1 cellular context compared by ENCODE assay signal in the genomic region with DNA sequence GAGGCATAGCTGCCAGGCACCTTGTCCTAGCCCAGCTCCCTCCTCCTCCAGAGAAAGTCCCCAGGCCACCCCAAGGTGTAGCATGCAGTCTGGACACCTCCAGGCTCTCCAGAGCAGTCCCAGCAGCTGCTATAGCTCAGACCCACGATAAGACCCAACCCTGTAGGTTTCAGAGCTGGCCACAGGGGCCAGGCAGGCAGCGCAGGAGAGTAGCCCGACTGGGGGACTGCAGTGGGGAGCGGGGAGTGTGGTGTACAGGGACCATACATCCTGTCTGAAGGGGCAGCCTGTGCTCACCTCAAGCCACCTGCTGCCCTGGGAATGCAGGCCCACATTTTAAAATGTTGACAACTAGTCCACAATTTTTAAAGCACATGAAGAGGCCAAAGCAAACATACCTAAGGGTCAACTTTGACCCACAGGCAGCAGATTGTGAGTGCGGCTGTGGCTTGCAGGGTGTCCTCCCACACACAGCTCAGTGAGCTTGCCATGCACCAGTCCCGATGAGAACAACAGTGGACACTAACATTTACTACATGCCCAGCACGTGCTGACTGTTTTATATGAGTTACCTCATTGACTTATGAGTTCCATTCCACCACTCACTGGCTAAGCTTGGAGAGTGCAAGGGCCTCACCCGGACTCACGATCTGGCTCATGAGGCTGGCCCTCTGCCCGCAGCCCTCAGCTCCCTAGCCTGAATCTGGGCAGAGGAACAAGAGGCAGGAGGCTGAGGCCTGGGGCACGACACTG.
TF ChIP-seq lines count a peak whose summit lies in the region.

No MANE protein-coding gene starts in this region.

TF ChIP-seq in HepG2, 621 proteins besides CTCF, POLR2A, EP300 and RAD21 (continued from another document and continues in another):
- TF ChIP-seq, protein P1, sequence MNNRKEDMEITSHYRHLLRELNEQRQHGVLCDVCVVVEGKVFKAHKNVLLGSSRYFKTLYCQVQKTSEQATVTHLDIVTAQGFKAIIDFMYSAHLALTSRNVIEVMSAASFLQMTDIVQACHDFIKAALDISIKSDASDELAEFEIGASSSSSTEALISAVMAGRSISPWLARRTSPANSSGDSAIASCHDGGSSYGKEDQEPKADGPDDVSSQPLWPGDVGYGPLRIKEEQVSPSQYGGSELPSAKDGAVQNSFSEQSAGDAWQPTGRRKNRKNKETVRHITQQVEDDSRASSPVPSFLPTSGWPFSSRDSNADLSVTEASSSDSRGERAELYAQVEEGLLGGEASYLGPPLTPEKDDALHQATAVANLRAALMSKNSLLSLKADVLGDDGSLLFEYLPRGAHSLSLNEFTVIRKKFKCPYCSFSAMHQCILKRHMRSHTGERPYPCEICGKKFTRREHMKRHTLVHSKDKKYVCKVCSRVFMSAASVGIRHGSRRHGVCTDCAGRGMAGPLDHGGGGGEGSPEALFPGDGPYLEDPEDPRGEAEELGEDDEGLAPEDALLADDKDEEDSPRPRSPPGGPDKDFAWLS (CRISPR knock-in tag; IDR thresholded peaks at IDR 0.05; ENCODE audit: borderline replicate concordance) = no peak
- no peak for TF ChIP-seq EZH2 (conservative IDR thresholded peaks at IDR 0.05; ENCODE audit: low read depth, low read length)
- TF ChIP-seq, protein P2, sequence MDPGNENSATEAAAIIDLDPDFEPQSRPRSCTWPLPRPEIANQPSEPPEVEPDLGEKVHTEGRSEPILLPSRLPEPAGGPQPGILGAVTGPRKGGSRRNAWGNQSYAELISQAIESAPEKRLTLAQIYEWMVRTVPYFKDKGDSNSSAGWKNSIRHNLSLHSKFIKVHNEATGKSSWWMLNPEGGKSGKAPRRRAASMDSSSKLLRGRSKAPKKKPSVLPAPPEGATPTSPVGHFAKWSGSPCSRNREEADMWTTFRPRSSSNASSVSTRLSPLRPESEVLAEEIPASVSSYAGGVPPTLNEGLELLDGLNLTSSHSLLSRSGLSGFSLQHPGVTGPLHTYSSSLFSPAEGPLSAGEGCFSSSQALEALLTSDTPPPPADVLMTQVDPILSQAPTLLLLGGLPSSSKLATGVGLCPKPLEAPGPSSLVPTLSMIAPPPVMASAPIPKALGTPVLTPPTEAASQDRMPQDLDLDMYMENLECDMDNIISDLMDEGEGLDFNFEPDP (CRISPR knock-in tag; conservative IDR thresholded peaks at IDR 0.05) = no peak
- TF ChIP-seq, protein P3, sequence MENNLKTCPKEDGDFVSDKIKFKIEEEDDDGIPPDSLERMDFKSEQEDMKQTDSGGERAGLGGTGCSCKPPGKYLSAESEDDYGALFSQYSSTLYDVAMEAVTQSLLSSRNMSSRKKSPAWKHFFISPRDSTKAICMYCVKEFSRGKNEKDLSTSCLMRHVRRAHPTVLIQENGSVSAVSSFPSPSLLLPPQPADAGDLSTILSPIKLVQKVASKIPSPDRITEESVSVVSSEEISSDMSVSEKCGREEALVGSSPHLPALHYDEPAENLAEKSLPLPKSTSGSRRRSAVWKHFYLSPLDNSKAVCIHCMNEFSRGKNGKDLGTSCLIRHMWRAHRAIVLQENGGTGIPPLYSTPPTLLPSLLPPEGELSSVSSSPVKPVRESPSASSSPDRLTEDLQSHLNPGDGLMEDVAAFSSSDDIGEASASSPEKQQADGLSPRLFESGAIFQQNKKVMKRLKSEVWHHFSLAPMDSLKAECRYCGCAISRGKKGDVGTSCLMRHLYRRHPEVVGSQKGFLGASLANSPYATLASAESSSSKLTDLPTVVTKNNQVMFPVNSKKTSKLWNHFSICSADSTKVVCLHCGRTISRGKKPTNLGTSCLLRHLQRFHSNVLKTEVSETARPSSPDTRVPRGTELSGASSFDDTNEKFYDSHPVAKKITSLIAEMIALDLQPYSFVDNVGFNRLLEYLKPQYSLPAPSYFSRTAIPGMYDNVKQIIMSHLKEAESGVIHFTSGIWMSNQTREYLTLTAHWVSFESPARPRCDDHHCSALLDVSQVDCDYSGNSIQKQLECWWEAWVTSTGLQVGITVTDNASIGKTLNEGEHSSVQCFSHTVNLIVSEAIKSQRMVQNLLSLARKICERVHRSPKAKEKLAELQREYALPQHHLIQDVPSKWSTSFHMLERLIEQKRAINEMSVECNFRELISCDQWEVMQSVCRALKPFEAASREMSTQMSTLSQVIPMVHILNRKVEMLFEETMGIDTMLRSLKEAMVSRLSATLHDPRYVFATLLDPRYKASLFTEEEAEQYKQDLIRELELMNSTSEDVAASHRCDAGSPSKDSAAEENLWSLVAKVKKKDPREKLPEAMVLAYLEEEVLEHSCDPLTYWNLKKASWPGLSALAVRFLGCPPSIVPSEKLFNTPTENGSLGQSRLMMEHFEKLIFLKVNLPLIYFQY (CRISPR knock-in tag; IDR thresholded peaks at IDR 0.05; ENCODE audit: borderline replicate concordance) = no peak; the same call in 1 of the 2 replicates
- no peak for TF ChIP-seq ZSCAN29 (CRISPR knock-in tag; conservative IDR thresholded peaks at IDR 0.05)
- no peak for TF ChIP-seq HOXA7 (CRISPR knock-in tag; IDR thresholded peaks at IDR 0.05)
- TF ChIP-seq ZNF772 (CRISPR knock-in tag; IDR thresholded peaks at IDR 0.05) = 0 out of 2 replicates have a peak, but pooled peaks have one; percentile 25
- TF ChIP-seq, protein P4, sequence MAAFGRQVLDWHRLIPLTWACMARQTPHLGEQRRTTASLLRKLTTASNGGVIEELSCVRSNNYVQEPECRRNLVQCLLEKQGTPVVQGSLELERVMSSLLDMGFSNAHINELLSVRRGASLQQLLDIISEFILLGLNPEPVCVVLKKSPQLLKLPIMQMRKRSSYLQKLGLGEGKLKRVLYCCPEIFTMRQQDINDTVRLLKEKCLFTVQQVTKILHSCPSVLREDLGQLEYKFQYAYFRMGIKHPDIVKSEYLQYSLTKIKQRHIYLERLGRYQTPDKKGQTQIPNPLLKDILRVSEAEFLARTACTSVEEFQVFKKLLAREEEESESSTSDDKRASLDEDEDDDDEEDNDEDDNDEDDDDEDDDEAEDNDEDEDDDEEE (CRISPR knock-in tag; IDR thresholded peaks at IDR 0.05) = no peak
- TF ChIP-seq ZC3H4 (CRISPR knock-in tag; IDR thresholded peaks at IDR 0.05; ENCODE audit: borderline replicate concordance) = no peak
- no peak for TF ChIP-seq ZNF329 (CRISPR knock-in tag; IDR thresholded peaks at IDR 0.05; ENCODE audit: low read depth)
- TF ChIP-seq PHF5A (CRISPR knock-in tag; IDR thresholded peaks at IDR 0.05; ENCODE audit: low read depth, unreplicated experiment) = no peak
- TF ChIP-seq, protein P5, sequence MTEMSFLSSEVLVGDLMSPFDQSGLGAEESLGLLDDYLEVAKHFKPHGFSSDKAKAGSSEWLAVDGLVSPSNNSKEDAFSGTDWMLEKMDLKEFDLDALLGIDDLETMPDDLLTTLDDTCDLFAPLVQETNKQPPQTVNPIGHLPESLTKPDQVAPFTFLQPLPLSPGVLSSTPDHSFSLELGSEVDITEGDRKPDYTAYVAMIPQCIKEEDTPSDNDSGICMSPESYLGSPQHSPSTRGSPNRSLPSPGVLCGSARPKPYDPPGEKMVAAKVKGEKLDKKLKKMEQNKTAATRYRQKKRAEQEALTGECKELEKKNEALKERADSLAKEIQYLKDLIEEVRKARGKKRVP (CRISPR knock-in tag; IDR thresholded peaks at IDR 0.05) = no peak
- no peak for TF ChIP-seq JARID2 (CRISPR knock-in tag; IDR thresholded peaks at IDR 0.05; ENCODE audit: insufficient replicate concordance)
- TF ChIP-seq ZFP90 (CRISPR knock-in tag; IDR thresholded peaks at IDR 0.05; ENCODE audit: borderline replicate concordance) = no peak
- TF ChIP-seq, protein P6, sequence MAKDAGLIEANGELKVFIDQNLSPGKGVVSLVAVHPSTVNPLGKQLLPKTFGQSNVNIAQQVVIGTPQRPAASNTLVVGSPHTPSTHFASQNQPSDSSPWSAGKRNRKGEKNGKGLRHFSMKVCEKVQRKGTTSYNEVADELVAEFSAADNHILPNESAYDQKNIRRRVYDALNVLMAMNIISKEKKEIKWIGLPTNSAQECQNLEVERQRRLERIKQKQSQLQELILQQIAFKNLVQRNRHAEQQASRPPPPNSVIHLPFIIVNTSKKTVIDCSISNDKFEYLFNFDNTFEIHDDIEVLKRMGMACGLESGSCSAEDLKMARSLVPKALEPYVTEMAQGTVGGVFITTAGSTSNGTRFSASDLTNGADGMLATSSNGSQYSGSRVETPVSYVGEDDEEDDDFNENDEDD (CRISPR knock-in tag; IDR thresholded peaks at IDR 0.05; ENCODE audit: borderline replicate concordance) = no peak
- 0 out of 2 replicates have a peak, but pooled peaks have one; percentile 57 for TF ChIP-seq KDM6A (CRISPR knock-in tag; IDR thresholded peaks at IDR 0.05; ENCODE audit: low read depth)
- TF ChIP-seq, protein P7, sequence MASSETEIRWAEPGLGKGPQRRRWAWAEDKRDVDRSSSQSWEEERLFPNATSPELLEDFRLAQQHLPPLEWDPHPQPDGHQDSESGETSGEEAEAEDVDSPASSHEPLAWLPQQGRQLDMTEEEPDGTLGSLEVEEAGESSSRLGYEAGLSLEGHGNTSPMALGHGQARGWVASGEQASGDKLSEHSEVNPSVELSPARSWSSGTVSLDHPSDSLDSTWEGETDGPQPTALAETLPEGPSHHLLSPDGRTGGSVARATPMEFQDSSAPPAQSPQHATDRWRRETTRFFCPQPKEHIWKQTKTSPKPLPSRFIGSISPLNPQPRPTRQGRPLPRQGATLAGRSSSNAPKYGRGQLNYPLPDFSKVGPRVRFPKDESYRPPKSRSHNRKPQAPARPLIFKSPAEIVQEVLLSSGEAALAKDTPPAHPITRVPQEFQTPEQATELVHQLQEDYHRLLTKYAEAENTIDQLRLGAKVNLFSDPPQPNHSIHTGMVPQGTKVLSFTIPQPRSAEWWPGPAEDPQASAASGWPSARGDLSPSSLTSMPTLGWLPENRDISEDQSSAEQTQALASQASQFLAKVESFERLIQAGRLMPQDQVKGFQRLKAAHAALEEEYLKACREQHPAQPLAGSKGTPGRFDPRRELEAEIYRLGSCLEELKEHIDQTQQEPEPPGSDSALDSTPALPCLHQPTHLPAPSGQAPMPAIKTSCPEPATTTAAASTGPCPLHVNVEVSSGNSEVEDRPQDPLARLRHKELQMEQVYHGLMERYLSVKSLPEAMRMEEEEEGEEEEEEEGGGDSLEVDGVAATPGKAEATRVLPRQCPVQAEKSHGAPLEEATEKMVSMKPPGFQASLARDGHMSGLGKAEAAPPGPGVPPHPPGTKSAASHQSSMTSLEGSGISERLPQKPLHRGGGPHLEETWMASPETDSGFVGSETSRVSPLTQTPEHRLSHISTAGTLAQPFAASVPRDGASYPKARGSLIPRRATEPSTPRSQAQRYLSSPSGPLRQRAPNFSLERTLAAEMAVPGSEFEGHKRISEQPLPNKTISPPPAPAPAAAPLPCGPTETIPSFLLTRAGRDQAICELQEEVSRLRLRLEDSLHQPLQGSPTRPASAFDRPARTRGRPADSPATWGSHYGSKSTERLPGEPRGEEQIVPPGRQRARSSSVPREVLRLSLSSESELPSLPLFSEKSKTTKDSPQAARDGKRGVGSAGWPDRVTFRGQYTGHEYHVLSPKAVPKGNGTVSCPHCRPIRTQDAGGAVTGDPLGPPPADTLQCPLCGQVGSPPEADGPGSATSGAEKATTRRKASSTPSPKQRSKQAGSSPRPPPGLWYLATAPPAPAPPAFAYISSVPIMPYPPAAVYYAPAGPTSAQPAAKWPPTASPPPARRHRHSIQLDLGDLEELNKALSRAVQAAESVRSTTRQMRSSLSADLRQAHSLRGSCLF (CRISPR knock-in tag; IDR thresholded peaks at IDR 0.05; ENCODE audit: borderline replicate concordance) = no peak
- 0 out of 2 replicates have a peak, but pooled peaks have one; percentile 52 for TF ChIP-seq NFKBIZ (CRISPR knock-in tag; IDR thresholded peaks at IDR 0.05)
- no peak for TF ChIP-seq BRD4 (CRISPR knock-in tag; IDR thresholded peaks at IDR 0.05)
- no peak for TF ChIP-seq FOXK1 (CRISPR knock-in tag; IDR thresholded peaks at IDR 0.05; ENCODE audit: borderline replicate concordance, low read depth)
- no peak for TF ChIP-seq HOXD1 (CRISPR knock-in tag; IDR thresholded peaks at IDR 0.05)
- no peak for TF ChIP-seq NCOR1 (IDR thresholded peaks at IDR 0.05; ENCODE audit: borderline replicate concordance, low read length)
- no peak for TF ChIP-seq ZNF879 (CRISPR knock-in tag; IDR thresholded peaks at IDR 0.05)
- TF ChIP-seq RBM22 (optimal IDR thresholded peaks at IDR 0.05; ENCODE audit: low read length) = no peak
- peak; percentile 53; the same call in 1 of the 2 replicates for TF ChIP-seq SMAD1 (CRISPR knock-in tag; IDR thresholded peaks at IDR 0.05; ENCODE audit: borderline replicate concordance, low read depth)
- TF ChIP-seq CBX5 (CRISPR knock-in tag; IDR thresholded peaks at IDR 0.05; ENCODE audit: borderline replicate concordance) = peak; percentile 13; the same call in 1 of the 2 replicates
- TF ChIP-seq, protein P8, sequence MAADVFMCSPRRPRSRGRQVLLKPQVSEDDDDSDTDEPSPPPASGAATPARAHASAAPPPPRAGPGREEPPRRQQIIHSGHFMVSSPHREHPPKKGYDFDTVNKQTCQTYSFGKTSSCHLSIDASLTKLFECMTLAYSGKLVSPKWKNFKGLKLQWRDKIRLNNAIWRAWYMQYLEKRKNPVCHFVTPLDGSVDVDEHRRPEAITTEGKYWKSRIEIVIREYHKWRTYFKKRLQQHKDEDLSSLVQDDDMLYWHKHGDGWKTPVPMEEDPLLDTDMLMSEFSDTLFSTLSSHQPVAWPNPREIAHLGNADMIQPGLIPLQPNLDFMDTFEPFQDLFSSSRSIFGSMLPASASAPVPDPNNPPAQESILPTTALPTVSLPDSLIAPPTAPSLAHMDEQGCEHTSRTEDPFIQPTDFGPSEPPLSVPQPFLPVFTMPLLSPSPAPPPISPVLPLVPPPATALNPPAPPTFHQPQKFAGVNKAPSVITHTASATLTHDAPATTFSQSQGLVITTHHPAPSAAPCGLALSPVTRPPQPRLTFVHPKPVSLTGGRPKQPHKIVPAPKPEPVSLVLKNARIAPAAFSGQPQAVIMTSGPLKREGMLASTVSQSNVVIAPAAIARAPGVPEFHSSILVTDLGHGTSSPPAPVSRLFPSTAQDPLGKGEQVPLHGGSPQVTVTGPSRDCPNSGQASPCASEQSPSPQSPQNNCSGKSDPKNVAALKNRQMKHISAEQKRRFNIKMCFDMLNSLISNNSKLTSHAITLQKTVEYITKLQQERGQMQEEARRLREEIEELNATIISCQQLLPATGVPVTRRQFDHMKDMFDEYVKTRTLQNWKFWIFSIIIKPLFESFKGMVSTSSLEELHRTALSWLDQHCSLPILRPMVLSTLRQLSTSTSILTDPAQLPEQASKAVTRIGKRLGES (CRISPR knock-in tag; IDR thresholded peaks at IDR 0.05; ENCODE audit: borderline replicate concordance) = peak; percentile 37; the same call in 1 of the 2 replicates
- TF ChIP-seq, protein P9, sequence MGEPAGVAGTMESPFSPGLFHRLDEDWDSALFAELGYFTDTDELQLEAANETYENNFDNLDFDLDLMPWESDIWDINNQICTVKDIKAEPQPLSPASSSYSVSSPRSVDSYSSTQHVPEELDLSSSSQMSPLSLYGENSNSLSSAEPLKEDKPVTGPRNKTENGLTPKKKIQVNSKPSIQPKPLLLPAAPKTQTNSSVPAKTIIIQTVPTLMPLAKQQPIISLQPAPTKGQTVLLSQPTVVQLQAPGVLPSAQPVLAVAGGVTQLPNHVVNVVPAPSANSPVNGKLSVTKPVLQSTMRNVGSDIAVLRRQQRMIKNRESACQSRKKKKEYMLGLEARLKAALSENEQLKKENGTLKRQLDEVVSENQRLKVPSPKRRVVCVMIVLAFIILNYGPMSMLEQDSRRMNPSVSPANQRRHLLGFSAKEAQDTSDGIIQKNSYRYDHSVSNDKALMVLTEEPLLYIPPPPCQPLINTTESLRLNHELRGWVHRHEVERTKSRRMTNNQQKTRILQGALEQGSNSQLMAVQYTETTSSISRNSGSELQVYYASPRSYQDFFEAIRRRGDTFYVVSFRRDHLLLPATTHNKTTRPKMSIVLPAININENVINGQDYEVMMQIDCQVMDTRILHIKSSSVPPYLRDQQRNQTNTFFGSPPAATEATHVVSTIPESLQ (CRISPR knock-in tag; conservative IDR thresholded peaks at IDR 0.05) = no peak
- TF ChIP-seq ZNF558 (CRISPR knock-in tag; IDR thresholded peaks at IDR 0.05; ENCODE audit: borderline replicate concordance) = no peak
- TF ChIP-seq ZNF598 (CRISPR knock-in tag; IDR thresholded peaks at IDR 0.05; ENCODE audit: borderline replicate concordance) = 0 out of 2 replicates have a peak, but pooled peaks have one; percentile 33
- TF ChIP-seq CHCHD3 (CRISPR knock-in tag; IDR thresholded peaks at IDR 0.05) = no peak
- TF ChIP-seq ZNF674 (CRISPR knock-in tag; IDR thresholded peaks at IDR 0.05; ENCODE audit: low read depth) = no peak
